Comparison of ENCODE assay signal across 8 cellular contexts in genomic region chr12:121530600-121531355, GRCh38. TPM values are rescaled to one million over a fixed set of nuclear protein-coding genes. Genes with fewer than 3 reads are reported as not detected.
DNase-seq lines count a peak whose midpoint lies in the region; ATAC-seq and TF ChIP-seq lines count a peak whose summit lies in the region.

No MANE protein-coding gene starts in this region.

- H3K9me3 ChIP-seq in neutrophil (no peaks in the 10 kb centered on the region), upper lobe of left lung (no peaks in the 10 kb centered on the region)

- POLR2A ChIA-PET in GM10248 (lab: Yijun Ruan, JAX) = interaction anchor here (0.5 to 0.6 kb wide), 2 partner anchors 83 to 1240 kb away, joined by 3 to 5 read pairs; no protein-coding TSS in a partner anchor
- POLR2A ChIA-PET in activated CD8-positive, alpha-beta T cell treated with anti-CD3 and anti-CD28 coated beads for 36 hours (lab: Charles Lee) = no interaction called here

- H3K27me3 ChIP-seq in neutrophil (peaks cover 3% of the 10 kb centered on the region), upper lobe of left lung (no peaks in the 10 kb centered on the region)

- CTCF ChIA-PET in GM10248 (lab: Yijun Ruan, JAX) = interaction anchor here (0.7 to 3.5 kb wide), 5 partner anchors 21 to 94 kb away, joined by 3 to 10 read pairs (median 4); no protein-coding TSS in a partner anchor
- CTCF ChIA-PET in activated CD8-positive, alpha-beta T cell treated with anti-CD3 and anti-CD28 coated beads for 36 hours (lab: Charles Lee) = interaction anchor here (0.9 to 1.0 kb wide), 3 partner anchors 36 to 266 kb away, joined by 4 read pairs; no protein-coding TSS in a partner anchor

- peak overlapping the region; percentile 86 for H3K27ac Mint-ChIP-seq in activated CD8-positive, alpha-beta T cell treated with anti-CD3 and anti-CD28 coated beads for 36 hours

- intact Hi-C loops in activated CD8-positive, alpha-beta T cell treated with anti-CD3 and anti-CD28 coated beads for 36 hours (cut with micrococcal nuclease) = loop anchor here (5.0 kb wide), 1 partner anchor 33 kb away; no protein-coding TSS in a partner anchor

- TF ChIP-seq CTCF in GM10248 (IDR thresholded peaks at IDR 0.05; ENCODE audit: control extremely low read depth, extremely low read depth, low read depth, missing control alignments) (no peak), neutrophil (IDR thresholded peaks at IDR 0.05) (no peak), upper lobe of left lung (IDR thresholded peaks at IDR 0.05) (no peak)
- TF ChIP-seq CTCF in activated CD8-positive, alpha-beta T cell treated with anti-CD3 and anti-CD28 coated beads for 36 hours (IDR thresholded peaks at IDR 0.05) = no peak

- no peak for TF ChIP-seq EP300 in upper lobe of left lung (IDR thresholded peaks at IDR 0.05)

- no peaks in the 10 kb centered on the region for H3K9me3 Mint-ChIP-seq in activated CD8-positive, alpha-beta T cell treated with anti-CD3 and anti-CD28 coated beads for 36 hours

- H3K36me3 Mint-ChIP-seq in activated CD8-positive, alpha-beta T cell treated with anti-CD3 and anti-CD28 coated beads for 36 hours (ENCODE audit: low read depth) = peaks cover 26% of the 10 kb centered on the region

- WGBS in upper lobe of left lung, 2 donors = 62 to 63% methylated on average over 6 of the region's 6 CpGs

- peak; percentile 78 for ATAC-seq in activated CD8-positive, alpha-beta T cell treated with anti-CD3 and anti-CD28 coated beads for 36 hours
- peak; percentile 70 to 86 for ATAC-seq in upper lobe of left lung (ENCODE audit: low FRiP score in 2 of 2)

- TF ChIP-seq POLR2A in erythroblast (IDR thresholded peaks at IDR 0.05; ENCODE audit: low read length) = no peak
- no peak for TF ChIP-seq POLR2A in upper lobe of left lung (IDR thresholded peaks at IDR 0.05)

- peak overlapping the region; percentile 18 for H3K4me3 Mint-ChIP-seq in activated CD8-positive, alpha-beta T cell treated with anti-CD3 and anti-CD28 coated beads for 36 hours

- H3K4me1 ChIP-seq in neutrophil (ENCODE audit: control insufficient read depth in 1 of 2, insufficient read depth in 1 of 2, low read depth in 1 of 2, low read length in 1 of 2) = peaks cover 12 to 14% of the 10 kb centered on the region in 2 experiments
- peaks cover 44 to 55% (median 50%) of the 10 kb centered on the region in 4 donors for H3K4me1 ChIP-seq in upper lobe of left lung

- H3K27me3 Mint-ChIP-seq in activated CD8-positive, alpha-beta T cell treated with anti-CD3 and anti-CD28 coated beads for 36 hours = no peaks in the 10 kb centered on the region

- peaks cover 54% of the 10 kb centered on the region for H3K4me1 Mint-ChIP-seq in activated CD8-positive, alpha-beta T cell treated with anti-CD3 and anti-CD28 coated beads for 36 hours (ENCODE audit: low read depth)

- H3K4me3 ChIP-seq in neutrophil (ENCODE audit: low read depth in 1 of 2, low read length in 1 of 2) (no peak overlapping the region), upper lobe of left lung (no peak overlapping the region)

- H3K36me3 ChIP-seq in neutrophil = no peaks in the 10 kb centered on the region
- peaks cover 0 to 7% (median 1%) of the 10 kb centered on the region in 4 donors for H3K36me3 ChIP-seq in upper lobe of left lung

- DNase-seq in GM10248 (ENCODE audit: extremely low spot score) (peak; percentile 66), M059J (ENCODE audit: low read depth) (peak; percentile 78), erythroblast (lab: John Stamatoyannopoulos, UW) (peak; percentile 18 to 31), upper lobe of left lung (peak in 1 of 2 donors; percentile 86), NCI-H774 (lab: John Stamatoyannopoulos, UW) (no peak), NCI-H1436 (lab: John Stamatoyannopoulos, UW) (no peak)
- DNase-seq in activated CD8-positive, alpha-beta T cell treated with anti-CD3 and anti-CD28 coated beads for 36 hours = peak; percentile 92

- H3K27ac ChIP-seq in neutrophil (peak overlapping the region; percentile 61), upper lobe of left lung (peak overlapping the region in 3 of 4 donors; percentile 76 to 93 (median 80))

RNA-seq across cellular contexts. Expression of gene KDM2B, which starts 50.0 kb away (rescaled TPM):
- total RNA-seq in M059J (2014; rRNA removed; shearing (Covaris generic)) = 17.0 and 30.1 TPM in 2 replicates
- total RNA-seq in activated CD8-positive, alpha-beta T cell treated with anti-CD3 and anti-CD28 coated beads for 36 hours = 10 to 100 TPM; 61.0 to 61.7 TPM
- total RNA-seq in upper lobe of left lung = 10 to 100 TPM; 29.5 to 81.7 (median 34.2) TPM

Comparison
In these comparisons a context has a peak if more than half of its experiments do, and no peak if none do; other contexts are left out.
1. DNase-seq: peak in GM10248 (single experiment), M059J (single experiment), activated CD8-positive, alpha-beta T cell treated with anti-CD3 and anti-CD28 coated beads for 36 hours (single experiment) and erythroblast (2 of 2); none in NCI-H774 (single experiment) and NCI-H1436 (single experiment).